1 cellular context compared by ENCODE assay signal in the genomic region with DNA sequence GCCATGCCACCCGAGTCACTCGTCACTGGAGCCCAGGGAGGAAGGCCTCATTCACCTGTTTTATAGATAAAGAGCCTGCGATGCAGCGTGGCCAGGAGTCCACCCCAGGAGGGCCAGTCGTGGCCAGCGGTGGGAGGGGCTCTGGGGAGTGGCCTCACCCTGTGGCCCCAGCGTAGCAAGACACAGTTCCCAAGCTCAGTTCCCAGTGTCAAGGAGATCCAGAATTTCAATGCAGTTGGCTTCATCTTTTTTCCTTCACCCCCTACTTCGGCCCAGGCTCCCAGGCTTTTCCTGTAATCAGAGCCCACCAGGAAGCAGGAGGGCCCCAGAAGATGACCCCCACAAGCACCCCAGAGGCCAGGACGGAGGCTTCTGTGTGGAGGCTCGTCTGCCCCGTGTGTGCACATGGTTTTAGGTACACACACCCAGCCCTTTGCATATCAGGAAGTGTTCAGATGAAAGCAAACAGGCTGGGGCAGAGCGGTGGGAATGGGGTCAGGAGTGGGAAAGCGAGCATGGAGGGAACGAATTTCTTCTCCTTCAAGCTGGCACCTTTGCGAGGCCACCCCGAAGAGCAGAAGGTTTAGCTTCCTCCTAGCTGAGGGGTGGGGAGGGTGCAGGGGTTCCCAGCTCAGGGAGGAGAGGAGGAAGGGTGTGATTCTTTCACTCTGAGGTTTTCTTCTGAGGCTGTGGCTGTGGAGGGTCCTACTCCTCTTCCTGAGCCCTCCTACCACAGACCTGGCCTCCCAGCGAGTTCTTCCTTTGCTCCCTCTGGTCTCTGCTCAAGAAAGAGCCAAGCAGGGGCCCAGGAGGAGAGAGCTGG.
TF ChIP-seq lines count a peak whose summit lies in the region.

No MANE protein-coding gene starts in this region.

TF ChIP-seq in HepG2, 621 proteins besides CTCF, POLR2A, EP300 and RAD21 (continued from another document):
- TF ChIP-seq, protein P1, sequence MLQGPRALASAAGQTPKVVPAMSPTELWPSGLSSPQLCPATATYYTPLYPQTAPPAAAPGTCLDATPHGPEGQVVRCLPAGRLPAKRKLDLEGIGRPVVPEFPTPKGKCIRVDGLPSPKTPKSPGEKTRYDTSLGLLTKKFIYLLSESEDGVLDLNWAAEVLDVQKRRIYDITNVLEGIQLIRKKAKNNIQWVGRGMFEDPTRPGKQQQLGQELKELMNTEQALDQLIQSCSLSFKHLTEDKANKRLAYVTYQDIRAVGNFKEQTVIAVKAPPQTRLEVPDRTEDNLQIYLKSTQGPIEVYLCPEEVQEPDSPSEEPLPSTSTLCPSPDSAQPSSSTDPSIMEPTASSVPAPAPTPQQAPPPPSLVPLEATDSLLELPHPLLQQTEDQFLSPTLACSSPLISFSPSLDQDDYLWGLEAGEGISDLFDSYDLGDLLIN (CRISPR knock-in tag; IDR thresholded peaks at IDR 0.05; ENCODE audit: borderline replicate concordance) = no peak
- TF ChIP-seq, protein P2, sequence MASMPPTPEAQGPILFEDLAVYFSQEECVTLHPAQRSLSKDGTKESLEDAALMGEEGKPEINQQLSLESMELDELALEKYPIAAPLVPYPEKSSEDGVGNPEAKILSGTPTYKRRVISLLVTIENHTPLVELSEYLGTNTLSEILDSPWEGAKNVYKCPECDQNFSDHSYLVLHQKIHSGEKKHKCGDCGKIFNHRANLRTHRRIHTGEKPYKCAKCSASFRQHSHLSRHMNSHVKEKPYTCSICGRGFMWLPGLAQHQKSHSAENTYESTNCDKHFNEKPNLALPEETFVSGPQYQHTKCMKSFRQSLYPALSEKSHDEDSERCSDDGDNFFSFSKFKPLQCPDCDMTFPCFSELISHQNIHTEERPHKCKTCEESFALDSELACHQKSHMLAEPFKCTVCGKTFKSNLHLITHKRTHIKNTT (CRISPR knock-in tag; IDR thresholded peaks at IDR 0.05) = no peak
- TF ChIP-seq ZMYM4 (CRISPR knock-in tag; IDR thresholded peaks at IDR 0.05) = no peak
